ENCODE assay signal across 8 cellular contexts in genomic region chr11:63839508-63840355, GRCh38. TPM values are rescaled to one million over a fixed set of nuclear protein-coding genes. Genes with fewer than 3 reads are reported as not detected.
DNase-seq lines count a peak whose midpoint lies in the region; ATAC-seq and TF ChIP-seq lines count a peak whose summit lies in the region.

No MANE protein-coding gene starts in this region.

- H3K27me3 Mint-ChIP-seq in central memory CD8-positive, alpha-beta T cell, result no peaks in the 10 kb centered on the region

- H3K4me3 ChIP-seq in lung, result peak overlapping the region; percentile 75
- H3K4me3 ChIP-seq in stomach smooth muscle (ENCODE audit: low read length in 2 of 2), result peak overlapping the region; percentile 78 to 90

- WGBS in lung, 2 donors, result 1% methylated on average over 38 to 40 of the region's 40 CpGs

- ATAC-seq in HG02588 (IDR thresholded peaks at IDR 0.05; ENCODE audit: unreplicated experiment) (peak; percentile 3), lung (ENCODE audit: insufficient read depth, low FRiP score) (no peak), esophagus mucosa (no peak)
- no peak for ATAC-seq in central memory CD8-positive, alpha-beta T cell (replicated peaks; ENCODE audit: extremely low read depth, poor library complexity, severe bottlenecking)

- H3K9ac ChIP-seq in stomach smooth muscle (ENCODE audit: low read length in 2 of 2), result peak overlapping the region; percentile 92 to 94

- peaks cover 44% of the 10 kb centered on the region for H3K36me3 Mint-ChIP-seq in central memory CD8-positive, alpha-beta T cell (ENCODE audit: insufficient read depth)

- H3K36me3 ChIP-seq in lung (ENCODE audit: control insufficient read depth in 2 of 2, insufficient read depth in 2 of 2, low read length in 2 of 2) (peaks cover 0 to 8% of the 10 kb centered on the region in 2 donors), stomach smooth muscle (ENCODE audit: control insufficient read depth in 2 of 2, insufficient read depth in 2 of 2, low read length in 2 of 2) (peaks cover 0 to 7% of the 10 kb centered on the region in 2 donors)

- peaks cover 59% of the 10 kb centered on the region for H3K4me1 Mint-ChIP-seq in central memory CD8-positive, alpha-beta T cell

- H3K27me3 ChIP-seq in lung (ENCODE audit: control insufficient read depth, insufficient read depth) (no peaks in the 10 kb centered on the region), stomach smooth muscle (ENCODE audit: control insufficient read depth in 1 of 2, insufficient read depth in 2 of 2, low read length in 2 of 2) (no peaks in the 10 kb centered on the region)

- H3K9me3 Mint-ChIP-seq in central memory CD8-positive, alpha-beta T cell, result no peaks in the 10 kb centered on the region

- DNase-seq in ELR (ENCODE audit: low read depth) (peak; percentile 52), SKM-1 (lab: John Stamatoyannopoulos, UW; ENCODE audit: unreplicated experiment) (peak; percentile 54), lung (ENCODE audit: low spot score) (peak; percentile 44), T1000 (lab: John Stamatoyannopoulos, UW) (no peak)
- no peak for DNase-seq in central memory CD8-positive, alpha-beta T cell (ENCODE audit: low spot score in 2 of 2)

- peak overlapping the region; percentile 88 to 90 for H3K27ac ChIP-seq in lung (ENCODE audit: low read depth in 1 of 2, low read length in 1 of 2)
- H3K27ac ChIP-seq in stomach smooth muscle (ENCODE audit: low read length), result peak overlapping the region; percentile 66

- no peak for TF ChIP-seq CTCF in lung (IDR thresholded peaks at IDR 0.05; ENCODE audit: control extremely low read depth, extremely low read depth)

- H3K9me3 ChIP-seq in lung (ENCODE audit: control insufficient read depth in 2 of 2, insufficient read depth in 1 of 2, low read length in 1 of 2) (no peaks in the 10 kb centered on the region), stomach smooth muscle (ENCODE audit: control insufficient read depth in 2 of 2, low read length in 2 of 2) (no peaks in the 10 kb centered on the region)

- H3K27ac Mint-ChIP-seq in central memory CD8-positive, alpha-beta T cell (ENCODE audit: low read depth), result peak overlapping the region; percentile 92

- H3K4me1 ChIP-seq in lung (ENCODE audit: control insufficient read depth in 2 of 2, insufficient read depth in 2 of 2, low read length in 2 of 2), result peaks cover 5 to 21% of the 10 kb centered on the region in 2 donors
- H3K4me1 ChIP-seq in stomach smooth muscle (ENCODE audit: control insufficient read depth, insufficient read depth, low read length), result peaks cover 38% of the 10 kb centered on the region

- peak overlapping the region; percentile 92 for H3K4me3 Mint-ChIP-seq in central memory CD8-positive, alpha-beta T cell

RNA-seq across cellular contexts. Expression of gene MARK2, which starts 0.8 kb away (rescaled TPM):
- total RNA-seq in lung (10 to 100 TPM; 35.3 to 42.9 TPM), esophagus mucosa (70.6 TPM)
- 10 to 100 TPM; 15.5 to 29.2 TPM for polyA plus RNA-seq in lung

RNA-seq across cellular contexts. Expression of gene SPINDOC, which starts 26.5 kb away (rescaled TPM):
- total RNA-seq in lung (10 to 100 TPM; 12.7 to 15.6 TPM), esophagus mucosa (4.4 TPM)
- 10 to 100 TPM in 1 of 2 donors, 1 to 10 TPM in 1; 9.9 to 23.9 TPM for polyA plus RNA-seq in lung

Comparison
In these comparisons a context has a peak if more than half of its experiments do, and no peak if none do; other contexts are left out.
1. DNase-seq: peak in ELR (single experiment), SKM-1 (single experiment) and lung (single experiment); none in central memory CD8-positive, alpha-beta T cell (0 of 2) and T1000 (single experiment).